In the genomic region with DNA sequence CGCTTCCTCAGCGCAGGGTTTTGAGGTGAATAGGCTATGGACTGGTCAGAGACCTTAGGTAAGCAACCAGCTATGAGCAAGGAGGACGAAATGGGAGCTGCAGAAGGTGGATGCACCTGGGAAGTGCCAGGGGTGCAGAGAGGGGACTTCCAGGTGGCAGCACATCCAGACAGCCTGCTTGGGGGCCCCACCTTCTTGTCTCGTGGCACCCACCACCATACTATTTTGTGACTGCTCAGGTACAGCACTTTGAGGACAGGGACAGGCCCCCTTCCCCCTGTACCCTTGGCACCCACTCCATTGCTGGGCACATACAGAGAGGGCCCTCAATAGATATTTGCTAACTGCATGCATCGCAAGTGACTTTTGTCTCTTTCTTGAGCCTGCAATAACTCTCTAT, we compare ENCODE assay signal across 24 cellular contexts. TPM values are rescaled to one million over a fixed set of nuclear protein-coding genes. Genes with fewer than 3 reads are reported as not detected.
"Had no signal": no experiment of that assay in that cellular context is flagged by ENCODE, and none has a peak within 500 bp of the region (broad histone marks: within the 10 kb centered on the region; RNA-seq: fewer than 3 reads in every experiment).

No MANE protein-coding gene starts in this region.

- H3K9me3 Mint-ChIP-seq: immature natural killer cell; naive thymus-derived CD8-positive, alpha-beta T cell; type B pancreatic cell had no signal

- H3K27me3 ChIP-seq: colonic mucosa, uterus had no signal

- H3K4me3 ChIP-seq: colonic mucosa, gastrocnemius medialis, heart right ventricle, lung, uterus had no signal

- H3K36me3 ChIP-seq: colonic mucosa, gastrocnemius medialis, heart right ventricle, neutrophil, uterus had no signal

- H3K9me3 ChIP-seq: colonic mucosa, gastrocnemius medialis, heart right ventricle, neutrophil, uterus had no signal

- H3K27ac ChIP-seq: colonic mucosa, gastrocnemius medialis, heart right ventricle, neutrophil, uterus had no signal

- H3K4me1 ChIP-seq: colonic mucosa, uterus had no signal

- FAIRE-seq: keratinocyte had no signal

- H3K36me3 Mint-ChIP-seq: immature natural killer cell; naive thymus-derived CD8-positive, alpha-beta T cell; type B pancreatic cell had no signal

- ATAC-seq: esophagus mucosa; gastrocnemius medialis; heart right ventricle; left ventricle myocardium superior; naive thymus-derived CD8-positive, alpha-beta T cell; sciatic nerve had no signal

- H3K27ac Mint-ChIP-seq: immature natural killer cell, type B pancreatic cell had no signal

- H3K4me3 Mint-ChIP-seq: immature natural killer cell; naive thymus-derived CD8-positive, alpha-beta T cell; type B pancreatic cell had no signal

- DNase-seq: colonic mucosa; dermis blood vessel endothelial cell; gastrocnemius medialis; heart right ventricle; hypothalamus; immature natural killer cell; left ventricle myocardium superior; mesendoderm; naive thymus-derived CD8-positive, alpha-beta T cell; posterior cingulate gyrus; stimulated activated CD4-positive, alpha-beta T cell treated with anti-CD3 and anti-CD28 coated beads, Interleukin-12 subunit alpha, Interleukin-12 subunit beta, amount 100 ng/mL, for 4 hours; stimulated activated naive CD4-positive, alpha-beta T cell treated with Interleukin-2 at 50 U/mL for 16 hours; uterus had no signal

RNA-seq across cellular contexts. Expression of gene KISS1, which starts 0.8 kb away (rescaled TPM):
- total RNA-seq: cerebellum; dermis blood vessel endothelial cell; esophagus mucosa; gastrocnemius medialis; heart right ventricle; left ventricle myocardium superior; lung; mononuclear cell; naive thymus-derived CD8-positive, alpha-beta T cell; osteoblast; sciatic nerve; skeletal muscle tissue; uterus had no signal

RNA-seq across cellular contexts. Expression of gene GOLT1A, which starts 16.7 kb away (rescaled TPM):
- total RNA-seq: dermis blood vessel endothelial cell; esophagus mucosa; heart right ventricle; left ventricle myocardium superior; mononuclear cell; naive thymus-derived CD8-positive, alpha-beta T cell; osteoblast; pulmonary artery endothelial cell; skeletal muscle tissue had no signal

RNA-seq across cellular contexts. Expression of gene REN, which starts 30.9 kb away (rescaled TPM):
- total RNA-seq: cerebellum; dermis blood vessel endothelial cell; esophagus mucosa; heart right ventricle; left ventricle myocardium superior; mononuclear cell; naive thymus-derived CD8-positive, alpha-beta T cell; osteoblast; pulmonary artery endothelial cell; sciatic nerve; skeletal muscle tissue had no signal
